Comparison of ENCODE assay signal across 9 cellular contexts in the genomic region with DNA sequence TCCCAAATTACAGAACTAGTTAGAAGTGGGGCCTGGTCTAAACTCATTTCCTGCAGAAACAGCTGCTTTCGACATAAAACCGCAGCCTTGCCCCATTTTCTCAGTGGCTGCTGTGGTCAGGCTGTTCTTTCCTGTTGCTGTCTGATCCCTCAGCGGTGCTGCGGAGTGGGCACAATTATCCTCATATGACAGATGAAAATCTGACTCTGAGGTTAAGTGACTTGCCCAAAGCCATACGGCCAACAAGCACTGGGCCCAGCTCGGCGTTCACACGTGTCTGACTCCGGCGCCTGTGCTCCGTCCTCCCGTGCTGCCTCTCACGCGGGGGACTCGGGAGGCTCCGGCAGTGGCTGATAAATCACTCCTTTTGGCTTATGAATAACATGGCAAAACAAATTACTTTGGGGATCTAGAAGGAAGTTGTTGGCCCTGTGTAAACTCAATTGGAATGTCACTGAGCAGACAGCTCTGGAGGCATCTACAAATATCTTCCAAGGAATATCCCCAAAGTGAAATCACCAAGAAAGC.
A peak's percentile ranks its signal among the peaks of the same experiment; 100 is the strongest.
DNase-seq lines count a peak whose midpoint lies in the region; ATAC-seq and TF ChIP-seq lines count a peak whose summit lies in the region.
"Had no signal": no experiment of that assay in that cellular context is flagged by ENCODE, and none has a peak within 500 bp of the region (broad histone marks: within the 10 kb centered on the region; RNA-seq: fewer than 3 reads in every experiment).

No MANE protein-coding gene starts in this region.

- peaks cover 0 to 9% (median 0%) of the 10 kb centered on the region in 3 donors for H3K36me3 ChIP-seq in esophagus squamous epithelium

- no peak for TF ChIP-seq POLR2A in esophagus squamous epithelium (IDR thresholded peaks at IDR 0.05)

- TF ChIP-seq CTCF in esophagus squamous epithelium (IDR thresholded peaks at IDR 0.05) (no peak), coronary artery (IDR thresholded peaks at IDR 0.05) (no peak)

- no peaks in the 10 kb centered on the region for H3K27me3 ChIP-seq in esophagus squamous epithelium

- H3K27ac ChIP-seq in esophagus squamous epithelium (peak overlapping the region in 3 of 4 donors; percentile 6 to 64 (median 61)), coronary artery (peak overlapping the region in 1 of 2 donors; percentile 5)

- peaks cover 0 to 22% (median 6%) of the 10 kb centered on the region in 3 donors for H3K4me1 ChIP-seq in esophagus squamous epithelium

- H3K4me3 ChIP-seq in esophagus squamous epithelium (no peak overlapping the region), coronary artery (no peak overlapping the region)

- DNase-seq in LHCN-M2 (ENCODE audit: low read depth) = peak; percentile 97
- peak; percentile 32 to 46 for DNase-seq in activated CD8-positive, alpha-beta memory T cell treated with anti-CD3 and anti-CD28 coated beads for 1 hour (ENCODE audit: extremely low read depth in 1 of 2, low read depth in 1 of 2)
- DNase-seq in esophagus squamous epithelium (lab: John Stamatoyannopoulos, UW) = peak; percentile 19
- peak; percentile 74 for DNase-seq in sciatic nerve (ENCODE audit: low spot score)
- no peak for DNase-seq in NCI-H187 (lab: John Stamatoyannopoulos, UW)
- no peak for DNase-seq in coronary artery (ENCODE audit: low spot score)
- DNase-seq in cerebellar cortex (ENCODE audit: low spot score) = no peak

- no peaks in the 10 kb centered on the region for H3K9me3 ChIP-seq in esophagus squamous epithelium

- ATAC-seq in GM19035 (IDR thresholded peaks at IDR 0.05; ENCODE audit: unreplicated experiment) = peak; percentile 67
- ATAC-seq in sciatic nerve = peak; percentile 77
- ATAC-seq: Panc1 had no signal

- intact Hi-C loops in esophagus squamous epithelium (cut with DNase I) (no loop called here), sciatic nerve (cut with DNase I) (no loop called here)

- 66 to 86% methylated on average over 4 to 13 of the region's 16 CpGs for WGBS in esophagus squamous epithelium, 2 donors

Comparison
In these comparisons a context has a peak if more than half of its experiments do, and no peak if none do; other contexts are left out.
1. DNase-seq: peak in LHCN-M2 (single experiment), activated CD8-positive, alpha-beta memory T cell treated with anti-CD3 and anti-CD28 coated beads for 1 hour (2 of 2), esophagus squamous epithelium (single experiment) and sciatic nerve (single experiment); none in NCI-H187 (0 of 2), coronary artery (single experiment) and cerebellar cortex (single experiment).